ENCODE assay signal across 9 cellular contexts in the genomic region with DNA sequence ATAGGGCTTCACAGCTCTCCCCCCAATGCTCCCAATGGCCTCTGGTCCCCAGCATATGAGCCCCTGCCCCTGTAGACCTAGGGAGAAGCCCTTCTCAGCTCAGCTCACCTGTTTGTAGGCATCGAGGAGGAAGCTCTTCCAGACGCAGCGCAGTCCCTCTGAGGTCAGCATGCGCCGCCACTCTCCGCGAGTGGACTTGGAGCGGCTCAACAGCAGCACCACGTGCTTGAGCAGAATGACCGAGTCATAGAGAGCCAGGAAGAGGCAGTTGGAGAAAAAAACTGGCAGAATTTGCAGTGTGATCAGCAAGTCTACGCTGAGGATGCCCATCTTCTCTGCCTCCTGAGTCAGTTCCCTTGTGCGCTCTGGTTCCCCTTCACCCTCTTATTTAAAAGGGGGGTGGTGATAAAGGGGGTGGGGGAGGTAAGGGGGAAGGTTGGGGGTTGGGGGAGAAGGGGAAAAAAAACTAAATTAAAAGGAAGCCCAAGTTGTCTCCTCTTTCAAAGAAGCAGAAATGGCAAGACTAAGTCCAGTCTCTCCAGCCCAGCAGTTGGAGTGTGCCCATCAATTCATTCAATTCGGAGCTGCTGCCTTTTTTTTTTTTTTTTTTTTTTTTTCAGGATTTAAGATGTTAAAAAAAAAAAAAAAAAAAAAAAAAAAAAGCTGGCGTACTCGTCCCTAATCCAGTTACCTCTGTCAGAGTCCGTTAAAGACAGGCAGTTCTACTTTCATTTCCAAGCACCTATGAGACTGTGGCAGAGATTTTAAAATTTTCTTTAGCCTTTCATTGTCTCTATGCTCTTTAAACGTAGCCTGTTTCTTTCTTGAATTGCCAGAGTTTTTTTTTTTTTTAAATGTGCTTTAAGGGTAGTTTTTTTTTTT. TPM values are rescaled to one million over a fixed set of nuclear protein-coding genes. Genes with fewer than 3 reads are reported as not detected.
A peak's percentile ranks its signal among the peaks of the same experiment; 100 is the strongest.
DNase-seq lines count a peak whose midpoint lies in the region; ATAC-seq and TF ChIP-seq lines count a peak whose summit lies in the region.
"Had no signal": no experiment of that assay in that cellular context is flagged by ENCODE, and none has a peak within 500 bp of the region (broad histone marks: within the 10 kb centered on the region; RNA-seq: fewer than 3 reads in every experiment).

Gene DIO2, minus strand, starts transcription at position 362 of the 882 bp plus-strand sequence. Its CDS starts 32 bp downstream, at position 330.

- H3K27me3 ChIP-seq in esophagus squamous epithelium: peaks cover 0 to 11% (median 0%) of the 10 kb centered on the region in 4 donors

- intact Hi-C loops in esophagus squamous epithelium (cut with DNase I): loop anchor here (10.0 kb wide), 1 partner anchor 373 kb away; no protein-coding TSS in a partner anchor

- peak within 1 kb of the TSS in 3 of 4 donors; percentile 31 to 38 (median 32) for H3K4me3 ChIP-seq in esophagus squamous epithelium

- DNase-seq in AG08396 (ENCODE audit: low spot score) (peak; percentile 49), NCI-H460 (ENCODE audit: extremely low read depth, low read depth) (peak; percentile 45), esophagus squamous epithelium (lab: John Stamatoyannopoulos, UW) (no peak), nucleus accumbens (lab: John Stamatoyannopoulos, UW) (peak in 49 of 56 donors; percentile 1 to 70 (median 35))
- no peak for DNase-seq in activated naive CD4-positive, alpha-beta T cell treated with anti-CD3 and anti-CD28 coated beads, Interleukin-2, amount 50 U/mL, for 72 hours (ENCODE audit: low spot score in 2 of 2)
- DNase-seq: activated B cell treated with CpG ODN at 0.5 μM for 24 hours had no signal

- peak within 1 kb of the TSS in 2 of 4 donors; percentile 22 to 30 for H3K27ac ChIP-seq in esophagus squamous epithelium

- no peak for ATAC-seq in GM19328 (IDR thresholded peaks at IDR 0.05; ENCODE audit: unreplicated experiment)
- ATAC-seq in activated naive CD4-positive, alpha-beta T cell treated with anti-CD3 and anti-CD28 coated beads, Interleukin-2, amount 50 U/mL, for 72 hours: no peak
- ATAC-seq in GM21723 (IDR thresholded peaks at IDR 0.05; ENCODE audit: unreplicated experiment): no peak
- no peak for ATAC-seq in GM18519 (IDR thresholded peaks at IDR 0.05; ENCODE audit: low FRiP score, unreplicated experiment)

- H3K9me3 Mint-ChIP-seq in activated naive CD4-positive, alpha-beta T cell treated with anti-CD3 and anti-CD28 coated beads, Interleukin-2, amount 50 U/mL, for 72 hours: peaks cover 3 to 6% of the 10 kb centered on the region in 2 donors

- no peak for TF ChIP-seq CTCF in esophagus squamous epithelium (IDR thresholded peaks at IDR 0.05)

- peaks cover 3 to 42% (median 8%) of the 10 kb centered on the region in 3 donors for H3K4me1 ChIP-seq in esophagus squamous epithelium

- TF ChIP-seq POLR2A in esophagus squamous epithelium (IDR thresholded peaks at IDR 0.05): peak in 1 of 4 donors; percentile 23

- H3K27ac Mint-ChIP-seq in activated naive CD4-positive, alpha-beta T cell treated with anti-CD3 and anti-CD28 coated beads, Interleukin-2, amount 50 U/mL, for 72 hours: no peak within 1 kb of the TSS
- H3K27ac Mint-ChIP-seq: activated B cell treated with CpG ODN at 0.5 μM for 24 hours had no signal

- peaks cover 0 to 4% of the 10 kb centered on the region in 2 donors for H3K36me3 Mint-ChIP-seq in activated naive CD4-positive, alpha-beta T cell treated with anti-CD3 and anti-CD28 coated beads, Interleukin-2, amount 50 U/mL, for 72 hours

- H3K36me3 ChIP-seq in esophagus squamous epithelium: no peaks in the 10 kb centered on the region

- H3K9me3 ChIP-seq in esophagus squamous epithelium: no peaks in the 10 kb centered on the region

- 36 to 45% methylated on average over 10 to 12 of the region's 17 CpGs for WGBS in esophagus squamous epithelium, 2 donors

RNA-seq across cellular contexts. Expression of gene DIO2, which starts in this region (rescaled TPM):
- 1.5 and 1.8 TPM in 2 replicates for total RNA-seq in NCI-H460 (2014; rRNA removed; shearing (Covaris generic))
- 4.6 and 5.8 TPM in 2 replicates for polyA plus RNA-seq in NCI-H460 (2014; cell fraction: nucleus; rRNA removed)
- total RNA-seq in esophagus squamous epithelium: 100 to 1,000 TPM in 3 of 4 donors, 10 to 100 TPM in 1; 54.0 to 142 (median 123) TPM
- total RNA-seq in activated naive CD4-positive, alpha-beta T cell treated with anti-CD3 and anti-CD28 coated beads, Interleukin-2, amount 50 U/mL, for 72 hours: under 1 TPM in 1 of 2 donors, not detected in 1; 0.21 TPM
- total RNA-seq: activated B cell treated with CpG ODN at 0.5 μM for 24 hours had no signal

Comparison
In these comparisons a context has a peak if more than half of its experiments do, and no peak if none do; other contexts are left out.
1. RNA of gene DIO2 (total RNA-seq): 54.0 to 142 TPM in esophagus squamous epithelium; 1.5 to 1.8 TPM in NCI-H460 and 0.21 TPM in activated naive CD4-positive, alpha-beta T cell treated with anti-CD3 and anti-CD28 coated beads, Interleukin-2, amount 50 U/mL, for 72 hours; every median in the first group is over 10 times any median in the second.
2. DNase-seq: peak in AG08396 (single experiment), NCI-H460 (single experiment) and nucleus accumbens (49 of 56); none in esophagus squamous epithelium (single experiment) and activated naive CD4-positive, alpha-beta T cell treated with anti-CD3 and anti-CD28 coated beads, Interleukin-2, amount 50 U/mL, for 72 hours (0 of 2).